In the genomic region with DNA sequence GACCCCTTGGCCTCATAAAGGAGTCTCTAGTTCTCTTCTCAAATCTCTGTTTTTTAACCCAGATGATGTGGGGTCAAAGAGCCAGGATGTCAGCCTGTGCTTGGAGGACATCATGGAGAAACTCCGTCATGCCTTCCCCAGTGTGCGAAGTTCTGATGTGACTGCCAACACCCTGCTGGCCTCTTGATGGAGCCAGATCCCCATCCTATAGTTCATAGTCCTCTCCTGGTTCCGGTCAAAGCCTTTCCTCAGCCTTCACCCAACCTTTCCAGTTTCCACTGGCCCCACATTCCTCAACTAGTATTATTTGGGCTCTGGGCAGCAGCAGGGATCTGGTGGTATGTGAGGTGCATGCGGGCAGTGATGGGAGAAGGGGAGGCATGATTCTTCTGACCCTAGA, we compare ENCODE assay signal across 10 cellular contexts. TPM values are rescaled to one million over a fixed set of nuclear protein-coding genes. Genes with fewer than 3 reads are reported as not detected.
A peak's percentile ranks its signal among the peaks of the same experiment; 100 is the strongest.
DNase-seq lines count a peak whose midpoint lies in the region; ATAC-seq and TF ChIP-seq lines count a peak whose summit lies in the region.
"Had no signal": no experiment of that assay in that cellular context is flagged by ENCODE, and none has a peak within 500 bp of the region (broad histone marks: within the 10 kb centered on the region; RNA-seq: fewer than 3 reads in every experiment).

No MANE protein-coding gene starts in this region.

- no peak overlapping the region for H3K4me3 ChIP-seq in cardiac muscle cell
- no peak overlapping the region for H3K4me3 ChIP-seq in heart left ventricle
- H3K4me3 ChIP-seq in Panc1 (ENCODE audit: low read depth in 2 of 2, low read length in 2 of 2) = no peak overlapping the region
- H3K4me3 ChIP-seq in fibroblast of lung (replicated peaks in 1 of 4; ENCODE audit: control extremely low read depth in 1 of 4, insufficient read depth in 1 of 4, low read depth in 3 of 4, low read length in 4 of 4) = no peak overlapping the region

- TF ChIP-seq CTCF in cardiac muscle cell (IDR thresholded peaks at IDR 0.05; ENCODE audit: low read depth, low read length) (peak; percentile 27), heart left ventricle (IDR thresholded peaks at IDR 0.05) (no peak), Panc1 (IDR thresholded peaks at IDR 0.05) (peak; percentile 80), fibroblast of lung (conservative IDR thresholded peaks at IDR 0.05 in 1 of 2, IDR thresholded peaks at IDR 0.05 in 1 of 2; ENCODE audit: low read depth in 1 of 2, low read length in 2 of 2) (peak; percentile 11 to 42)

- H3K79me2 ChIP-seq in fibroblast of lung (ENCODE audit: control insufficient read depth, insufficient read depth, low read length) = no peaks in the 10 kb centered on the region

- H3K27ac ChIP-seq in cardiac muscle cell (no peak overlapping the region), heart left ventricle (no peak overlapping the region), Panc1 (ENCODE audit: low read length) (no peak overlapping the region), fibroblast of lung (ENCODE audit: insufficient read depth, low read length) (no peak overlapping the region)

- ATAC-seq in heart left ventricle = no peak
- ATAC-seq in Panc1 = peak; percentile 96
- no peak for ATAC-seq in GM21526 (IDR thresholded peaks at IDR 0.05; ENCODE audit: low FRiP score, unreplicated experiment)
- ATAC-seq: activated T-cell treated with anti-CD3 and anti-CD28 coated beads, Interleukin-2, amount 50 U/mL, for 4 hours had no signal

- no peaks in the 10 kb centered on the region for H3K36me3 ChIP-seq in cardiac muscle cell
- no peaks in the 10 kb centered on the region for H3K36me3 ChIP-seq in heart left ventricle
- H3K36me3 ChIP-seq in Panc1 (ENCODE audit: control insufficient read depth, insufficient read depth, low read length) = no peaks in the 10 kb centered on the region
- H3K36me3 ChIP-seq in fibroblast of lung (ENCODE audit: control insufficient read depth, insufficient read depth, low read length) = no peaks in the 10 kb centered on the region

- H3K4me3 Mint-ChIP-seq in T-helper 2 cell treated with Interferon-gamma antibody and Interleukin-4, amounts not matched to agents 5 μg/mL and 100 μg/mL, for 36 hours = no peak overlapping the region
- H3K4me3 Mint-ChIP-seq: activated T-cell treated with anti-CD3 and anti-CD28 coated beads, Interleukin-2, amount 50 U/mL, for 4 hours; CD14-positive monocyte had no signal

- H3K4me1 ChIP-seq in cardiac muscle cell (ENCODE audit: low read depth) (no peaks in the 10 kb centered on the region), heart left ventricle (no peaks in the 10 kb centered on the region), Panc1 (ENCODE audit: control insufficient read depth, insufficient read depth, low read length) (no peaks in the 10 kb centered on the region), fibroblast of lung (ENCODE audit: control insufficient read depth, extremely low read depth, insufficient read depth, low read length) (peaks cover 2% of the 10 kb centered on the region)

- 65 to 81% (median 73%) methylated on average over 4 of the region's 4 CpGs for WGBS in heart left ventricle, 4 donors

- no peaks in the 10 kb centered on the region for H3K36me3 Mint-ChIP-seq in T-helper 2 cell treated with Interferon-gamma antibody and Interleukin-4, amounts not matched to agents 5 μg/mL and 100 μg/mL, for 36 hours (ENCODE audit: low read depth)
- H3K36me3 Mint-ChIP-seq: CD14-positive monocyte had no signal

- in situ Hi-C loops in Panc1 (cut with HindIII; ENCODE audit: low pct_unique_long_range_greater_than_20kb, low sequenced_read_pairs) = no loop called here

- no peaks in the 10 kb centered on the region for H3K9me3 ChIP-seq in cardiac muscle cell (ENCODE audit: low read depth)
- H3K9me3 ChIP-seq in heart left ventricle = no peaks in the 10 kb centered on the region
- H3K9me3 ChIP-seq in Panc1 (ENCODE audit: control insufficient read depth, insufficient read depth, low read depth, low read length) = no peaks in the 10 kb centered on the region
- no peaks in the 10 kb centered on the region for H3K9me3 ChIP-seq in fibroblast of lung (ENCODE audit: control insufficient read depth, insufficient read depth, low read depth, low read length)

- BruUV-seq in Panc1 (replicated peaks; lab: Mats Ljungman, UMichigan) = no TSS peak

- no peak overlapping the region for H3K27ac Mint-ChIP-seq in T-helper 2 cell treated with Interferon-gamma antibody and Interleukin-4, amounts not matched to agents 5 μg/mL and 100 μg/mL, for 36 hours

- H3K9me3 Mint-ChIP-seq in T-helper 2 cell treated with Interferon-gamma antibody and Interleukin-4, amounts not matched to agents 5 μg/mL and 100 μg/mL, for 36 hours = no peaks in the 10 kb centered on the region
- H3K9me3 Mint-ChIP-seq: activated T-cell treated with anti-CD3 and anti-CD28 coated beads, Interleukin-2, amount 50 U/mL, for 4 hours; CD14-positive monocyte had no signal

- H3K4me1 Mint-ChIP-seq in T-helper 2 cell treated with Interferon-gamma antibody and Interleukin-4, amounts not matched to agents 5 μg/mL and 100 μg/mL, for 36 hours (ENCODE audit: low read depth) = peaks cover 5% of the 10 kb centered on the region
- H3K4me1 Mint-ChIP-seq: CD14-positive monocyte had no signal

- no peak overlapping the region for H3K9ac ChIP-seq in fibroblast of lung (ENCODE audit: insufficient read depth, low read length)

- H3K4me2 ChIP-seq in fibroblast of lung (ENCODE audit: extremely low read depth, insufficient read depth, low read length) = no peak overlapping the region

- no peak for TF ChIP-seq POLR2A in heart left ventricle (IDR thresholded peaks at IDR 0.05)

- intact Hi-C loops in heart left ventricle (cut with DNase I) = no loop called here
- intact Hi-C loops in Panc1 (cut with micrococcal nuclease; ENCODE audit: unreplicated experiment) = loop anchor here (1.0 kb wide), 1 partner anchor 27 kb away; no protein-coding TSS in a partner anchor

- no peaks in the 10 kb centered on the region for H4K20me1 ChIP-seq in fibroblast of lung (ENCODE audit: control insufficient read depth, extremely low read depth, insufficient read depth, low read length)

- DNase-seq in cardiac muscle cell (ENCODE audit: low read depth in 1 of 2, low spot score in 1 of 2) (peak; percentile 10 to 14), heart left ventricle (no peak), Panc1 (ENCODE audit: low read depth, low spot score) (no peak), fibroblast of lung (ENCODE audit: low read depth in 2 of 2) (peak in 1 of 2 donors; percentile 4), T-helper 1 cell (no peak), NCI-H1092 (lab: John Stamatoyannopoulos, UW) (no peak)
- DNase-seq in T-helper 2 cell treated with Interferon-gamma antibody and Interleukin-4, amounts not matched to agents 5 μg/mL and 100 μg/mL, for 36 hours (ENCODE audit: low spot score) = no peak
- DNase-seq: activated T-cell treated with anti-CD3 and anti-CD28 coated beads, Interleukin-2, amount 50 U/mL, for 4 hours had no signal

- no peaks in the 10 kb centered on the region for H3K27me3 Mint-ChIP-seq in T-helper 2 cell treated with Interferon-gamma antibody and Interleukin-4, amounts not matched to agents 5 μg/mL and 100 μg/mL, for 36 hours (ENCODE audit: low read depth)

- no peak overlapping the region for H2AFZ ChIP-seq in fibroblast of lung (ENCODE audit: low read length)

- POLR2A ChIA-PET in Panc1 (lab: Charles Lee) = no interaction called here

- H3K27me3 ChIP-seq in cardiac muscle cell = no peaks in the 10 kb centered on the region
- peaks cover 0 to 13% (median 0%) of the 10 kb centered on the region in 9 donors for H3K27me3 ChIP-seq in heart left ventricle
- H3K27me3 ChIP-seq in Panc1 (ENCODE audit: control insufficient read depth, insufficient read depth, low read length) = no peaks in the 10 kb centered on the region
- no peaks in the 10 kb centered on the region for H3K27me3 ChIP-seq in fibroblast of lung (ENCODE audit: control insufficient read depth, insufficient read depth, low read length)

- CTCF ChIA-PET in Panc1 (lab: Charles Lee) = no interaction called here

RNA-seq across cellular contexts. Expression of gene TAF7L, which starts 30.7 kb away (rescaled TPM):
- total RNA-seq in cardiac muscle cell = not detected in 2 replicates
- polyA plus RNA-seq in cardiac muscle cell = 0.27 TPM in 1 of 2 replicates, not detected in the other
- not detected for total RNA-seq in heart left ventricle
- under 1 TPM in 1 of 2 donors, not detected in 1; 0.04 TPM for polyA plus RNA-seq in heart left ventricle
- 0.18 TPM for total RNA-seq in Panc1 (2021; ENCODE audit: unreplicated experiment)
- polyA plus RNA-seq in Panc1 (2012; ENCODE audit: insufficient read length) = 0.12 TPM
- total RNA-seq in fibroblast of lung = 0.33 and 0.51 TPM in 2 replicates
- polyA plus RNA-seq in fibroblast of lung = 0.27 and 0.66 TPM in 2 replicates
- 0.22 and 0.67 TPM in 2 replicates for polyA plus RNA-seq in fibroblast of lung (2012)
- not detected in 2 replicates for polyA minus RNA-seq in fibroblast of lung (ENCODE audit: low replicate concordance)
- polyA plus RNA-seq: CD14-positive monocyte had no signal

RNA-seq across cellular contexts. Expression of gene DRP2, which starts 40.8 kb away (rescaled TPM):
- total RNA-seq in cardiac muscle cell = 1.1 and 1.3 TPM in 2 replicates
- 0.20 and 0.31 TPM in 2 replicates for polyA plus RNA-seq in cardiac muscle cell
- under 1 TPM in 5 of 9 donors, not detected in 4; 0.05 to 0.11 (median 0.08) TPM for total RNA-seq in heart left ventricle
- polyA plus RNA-seq in heart left ventricle = under 1 TPM; 0.01 to 0.04 TPM
- 0.15 TPM for total RNA-seq in Panc1 (2021; ENCODE audit: unreplicated experiment)
- polyA plus RNA-seq in Panc1 (2012; ENCODE audit: insufficient read length) = 0.06 TPM
- under 0.01 and 0.50 TPM in 2 replicates for total RNA-seq in fibroblast of lung
- 0.59 and 0.64 TPM in 2 replicates for polyA plus RNA-seq in fibroblast of lung
- 0.92 and 0.93 TPM in 2 replicates for polyA plus RNA-seq in fibroblast of lung (2012)
- 1.7 and 4.8 TPM in 2 replicates for polyA minus RNA-seq in fibroblast of lung (ENCODE audit: low replicate concordance)
- polyA plus RNA-seq: CD14-positive monocyte had no signal

Comparison
In these comparisons a context has a peak if more than half of its experiments do, and no peak if none do; other contexts are left out.
1. DNase-seq: peak in cardiac muscle cell (2 of 2); none in heart left ventricle (0 of 5), Panc1 (single experiment), T-helper 2 cell treated with Interferon-gamma antibody and Interleukin-4, amounts not matched to agents 5 μg/mL and 100 μg/mL, for 36 hours (single experiment), T-helper 1 cell (0 of 5) and NCI-H1092 (single experiment).
2. CTCF ChIP-seq: peak in cardiac muscle cell (single experiment), Panc1 (single experiment) and fibroblast of lung (2 of 2); none in heart left ventricle (0 of 12).